In genomic region chr3:4776980-4777581, GRCh38 we compare ENCODE assay signal across 8 cellular contexts.
DNase-seq lines count a peak whose midpoint lies in the region; ATAC-seq lines count a peak whose summit lies in the region.

No MANE protein-coding gene starts in this region.

- H3K27me3 Mint-ChIP-seq in stimulated activated naive CD8-positive, alpha-beta T cell treated with anti-CD3 and anti-CD28 coated beads, Interleukin-15, amount 100 ng/mL, for 72 hours, result no peaks in the 10 kb centered on the region

- H3K27me3 ChIP-seq in duodenal mucosa (ENCODE audit: control insufficient read depth in 1 of 2, insufficient read depth in 2 of 2, low read length in 2 of 2), result no peaks in the 10 kb centered on the region

- H3K9ac ChIP-seq in duodenal mucosa (ENCODE audit: low read depth in 1 of 2, low read length in 2 of 2), result peak overlapping the region in 1 of 2 donors; percentile 17

- no peak overlapping the region for H3K4me3 ChIP-seq in duodenal mucosa (ENCODE audit: low read depth in 1 of 2, low read length in 2 of 2)

- DNase-seq in GM04504 (ENCODE audit: low read depth) (peak; percentile 37), NCI-H1694 treated with DMSO at 0.1 percent for 48 hours (lab: John Stamatoyannopoulos, UW) (no peak), SK-N-DZ (ENCODE audit: low spot score) (no peak)
- DNase-seq in stimulated activated naive CD8-positive, alpha-beta T cell treated with anti-CD3 and anti-CD28 coated beads, Interleukin-15, amount 100 ng/mL, for 72 hours, result peak; percentile 15 to 48
- no peak for DNase-seq in activated effector memory CD4-positive, alpha-beta T cell treated with anti-CD3 and anti-CD28 coated beads, Interleukin-2, amount 50 U/mL, for 16 hours

- H3K9me3 ChIP-seq in duodenal mucosa (ENCODE audit: control insufficient read depth in 1 of 2, low read length in 2 of 2), result no peaks in the 10 kb centered on the region

- ATAC-seq in GM19468 (IDR thresholded peaks at IDR 0.05; ENCODE audit: extremely low read depth, unreplicated experiment) (peak; percentile 82), HG03521 (IDR thresholded peaks at IDR 0.05; ENCODE audit: unreplicated experiment) (peak; percentile 74)
- ATAC-seq in stimulated activated naive CD8-positive, alpha-beta T cell treated with anti-CD3 and anti-CD28 coated beads, Interleukin-15, amount 100 ng/mL, for 72 hours, result peak; percentile 96

- peak overlapping the region; percentile 6 for H3K27ac ChIP-seq in duodenal mucosa (ENCODE audit: low read depth, low read length)

- peaks cover 73% of the 10 kb centered on the region for H3K4me1 Mint-ChIP-seq in stimulated activated naive CD8-positive, alpha-beta T cell treated with anti-CD3 and anti-CD28 coated beads, Interleukin-15, amount 100 ng/mL, for 72 hours

- H3K36me3 ChIP-seq in duodenal mucosa (ENCODE audit: control insufficient read depth in 1 of 2, insufficient read depth in 2 of 2, low read length in 2 of 2), result no peaks in the 10 kb centered on the region

- H3K4me1 ChIP-seq in duodenal mucosa (ENCODE audit: control insufficient read depth in 1 of 2, insufficient read depth in 2 of 2, low read length in 2 of 2), result peaks cover 29 to 47% of the 10 kb centered on the region in 2 donors

- H3K27ac Mint-ChIP-seq in stimulated activated naive CD8-positive, alpha-beta T cell treated with anti-CD3 and anti-CD28 coated beads, Interleukin-15, amount 100 ng/mL, for 72 hours, result peak overlapping the region; percentile 94 to 99

- peak overlapping the region; percentile 62 to 72 for H3K4me3 Mint-ChIP-seq in stimulated activated naive CD8-positive, alpha-beta T cell treated with anti-CD3 and anti-CD28 coated beads, Interleukin-15, amount 100 ng/mL, for 72 hours

- no peaks in the 10 kb centered on the region for H3K9me3 Mint-ChIP-seq in stimulated activated naive CD8-positive, alpha-beta T cell treated with anti-CD3 and anti-CD28 coated beads, Interleukin-15, amount 100 ng/mL, for 72 hours

Comparison
In these comparisons a context has a peak if more than half of its experiments do, and no peak if none do; other contexts are left out.
1. DNase-seq: peak in GM04504 (single experiment) and stimulated activated naive CD8-positive, alpha-beta T cell treated with anti-CD3 and anti-CD28 coated beads, Interleukin-15, amount 100 ng/mL, for 72 hours (2 of 2); none in activated effector memory CD4-positive, alpha-beta T cell treated with anti-CD3 and anti-CD28 coated beads, Interleukin-2, amount 50 U/mL, for 16 hours (single experiment), NCI-H1694 treated with DMSO at 0.1 percent for 48 hours (single experiment) and SK-N-DZ (single experiment).
2. Peak in every context shown above with its lines, with median percentiles within 50 percentile points of each other: ATAC-seq.